Comparison of ENCODE assay signal across 1 cellular context in the genomic region with DNA sequence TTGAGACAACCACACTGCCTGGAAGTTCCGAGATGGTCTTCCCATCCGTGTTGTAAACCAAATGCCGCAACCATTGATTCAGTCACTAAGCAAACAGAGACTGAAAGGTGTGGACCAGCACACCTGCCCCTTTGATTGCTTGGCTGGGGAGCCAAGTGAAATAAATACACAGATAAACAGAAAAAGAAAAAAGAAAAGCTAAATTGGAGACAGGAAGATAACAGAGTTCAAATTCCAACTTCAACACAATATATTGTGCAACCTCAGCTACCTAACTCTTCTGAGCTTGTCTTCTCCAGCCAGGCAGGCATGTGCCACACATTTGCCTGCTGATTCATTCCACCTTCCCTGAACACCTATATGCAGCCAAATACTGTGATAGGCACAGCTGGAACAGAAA.
TF ChIP-seq lines count a peak whose summit lies in the region.

No MANE protein-coding gene starts in this region.

TF ChIP-seq in HepG2, 621 proteins besides CTCF, POLR2A, EP300 and RAD21 (continued from another document and continues in another):
- TF ChIP-seq, protein P1, sequence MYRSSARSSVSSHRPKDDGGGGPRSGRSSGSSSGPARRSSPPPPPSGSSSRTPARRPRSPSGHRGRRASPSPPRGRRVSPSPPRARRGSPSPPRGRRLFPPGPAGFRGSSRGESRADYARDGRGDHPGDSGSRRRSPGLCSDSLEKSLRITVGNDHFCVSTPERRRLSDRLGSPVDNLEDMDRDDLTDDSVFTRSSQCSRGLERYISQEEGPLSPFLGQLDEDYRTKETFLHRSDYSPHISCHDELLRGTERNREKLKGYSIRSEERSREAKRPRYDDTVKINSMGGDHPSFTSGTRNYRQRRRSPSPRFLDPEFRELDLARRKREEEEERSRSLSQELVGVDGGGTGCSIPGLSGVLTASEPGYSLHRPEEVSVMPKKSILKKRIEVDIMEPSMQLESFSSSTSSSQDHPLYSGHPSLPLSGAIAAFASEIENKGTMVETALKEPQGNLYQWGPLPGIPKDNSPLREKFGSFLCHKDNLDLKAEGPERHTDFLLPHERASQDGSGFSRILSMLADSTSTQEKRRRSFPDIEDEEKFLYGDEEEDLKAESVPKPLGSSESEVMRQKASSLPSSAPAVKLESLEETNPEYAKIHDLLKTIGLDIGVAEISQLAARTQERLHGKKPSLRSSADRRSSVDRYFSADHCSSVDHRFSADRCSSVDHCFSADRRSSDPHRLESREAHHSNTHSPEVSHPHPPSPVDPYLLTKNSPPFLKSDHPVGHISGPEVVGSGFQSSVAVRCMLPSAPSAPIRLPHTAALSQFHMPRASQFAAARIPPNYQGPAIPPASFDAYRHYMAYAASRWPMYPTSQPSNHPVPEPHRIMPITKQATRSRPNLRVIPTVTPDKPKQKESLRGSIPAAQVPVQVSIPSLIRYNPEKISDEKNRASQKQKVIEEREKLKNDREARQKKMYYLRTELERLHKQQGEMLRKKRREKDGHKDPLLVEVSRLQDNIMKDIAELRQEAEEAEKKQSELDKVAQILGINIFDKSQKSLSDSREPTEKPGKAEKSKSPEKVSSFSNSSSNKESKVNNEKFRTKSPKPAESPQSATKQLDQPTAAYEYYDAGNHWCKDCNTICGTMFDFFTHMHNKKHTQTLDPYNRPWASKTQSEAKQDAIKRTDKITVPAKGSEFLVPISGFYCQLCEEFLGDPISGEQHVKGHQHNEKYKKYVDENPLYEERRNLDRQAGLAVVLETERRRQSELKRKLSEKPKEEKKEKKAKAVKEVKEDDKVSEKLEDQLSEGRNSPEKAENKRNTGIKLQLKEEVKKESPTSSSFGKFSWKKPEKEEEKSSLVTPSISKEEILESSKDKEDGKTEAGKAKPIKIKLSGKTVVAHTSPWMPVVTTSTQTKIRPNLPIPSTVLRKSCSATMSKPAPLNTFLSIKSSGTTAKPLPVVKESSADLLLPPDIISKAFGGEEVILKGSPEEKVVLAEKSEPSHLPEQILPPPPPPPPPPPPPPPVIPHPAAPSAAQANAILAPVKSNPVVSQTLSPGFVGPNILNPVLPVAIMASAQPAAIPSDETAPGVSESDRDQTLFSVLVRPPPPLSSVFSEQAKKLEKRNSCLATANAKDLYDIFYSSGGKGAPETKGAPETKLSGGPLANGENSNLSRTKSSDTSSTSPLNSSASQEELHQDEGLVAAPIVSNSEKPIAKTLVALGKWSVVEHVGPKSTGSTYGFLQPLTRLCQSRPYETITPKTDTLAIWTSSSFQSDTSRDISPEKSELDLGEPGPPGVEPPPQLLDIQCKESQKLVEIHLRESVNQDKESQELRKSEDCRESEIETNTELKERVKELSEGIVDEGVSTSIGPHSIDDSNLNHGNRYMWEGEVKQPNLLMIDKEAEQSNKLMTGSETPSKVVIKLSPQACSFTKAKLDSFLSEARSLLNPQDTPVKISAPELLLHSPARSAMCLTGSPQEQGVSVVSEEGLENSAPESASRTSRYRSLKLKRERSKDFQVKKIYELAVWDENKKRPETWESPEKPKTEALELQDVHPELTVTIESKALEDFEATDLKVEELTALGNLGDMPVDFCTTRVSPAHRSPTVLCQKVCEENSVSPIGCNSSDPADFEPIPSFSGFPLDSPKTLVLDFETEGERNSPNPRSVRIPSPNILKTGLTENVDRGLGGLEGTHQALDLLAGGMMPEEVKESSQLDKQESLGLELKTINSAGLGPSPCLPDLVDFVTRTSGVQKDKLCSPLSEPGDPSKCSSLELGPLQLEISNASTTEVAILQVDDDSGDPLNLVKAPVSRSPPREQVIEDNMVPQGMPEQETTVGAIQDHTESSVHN (CRISPR knock-in tag; IDR thresholded peaks at IDR 0.05), result no peak
- TF ChIP-seq XRCC5 (optimal IDR thresholded peaks at IDR 0.05; ENCODE audit: low read length) (peak; percentile 56), ETS1 (CRISPR knock-in tag; IDR thresholded peaks at IDR 0.05) (no peak), ZKSCAN5 (CRISPR knock-in tag; IDR thresholded peaks at IDR 0.05) (no peak), NCOA5 (CRISPR knock-in tag; IDR thresholded peaks at IDR 0.05) (no peak), POGK (CRISPR knock-in tag; conservative IDR thresholded peaks at IDR 0.05) (0 out of 2 replicates have a peak, but pooled peaks have one; percentile 38), DPF2 (CRISPR knock-in tag; IDR thresholded peaks at IDR 0.05; ENCODE audit: borderline replicate concordance, low read depth) (peak; percentile 57; the same call in 1 of the 2 replicates), HOMEZ (CRISPR knock-in tag; IDR thresholded peaks at IDR 0.05; ENCODE audit: low read depth) (0 out of 2 replicates have a peak, but pooled peaks have one; percentile 17), ZNF543 (CRISPR knock-in tag; IDR thresholded peaks at IDR 0.05) (no peak), ZNF510 (CRISPR knock-in tag; IDR thresholded peaks at IDR 0.05; ENCODE audit: low read depth) (no peak), ZNF614 (CRISPR knock-in tag; IDR thresholded peaks at IDR 0.05; ENCODE audit: borderline replicate concordance) (0 out of 2 replicates have a peak, but pooled peaks have one; percentile 29), AKAP8 (CRISPR knock-in tag; IDR thresholded peaks at IDR 0.05) (no peak), KLF12 (CRISPR knock-in tag; IDR thresholded peaks at IDR 0.05; ENCODE audit: borderline replicate concordance) (no peak), ZNF777 (CRISPR knock-in tag; IDR thresholded peaks at IDR 0.05) (no peak), NFIC (IDR thresholded peaks at IDR 0.05; ENCODE audit: low read length) (peak; percentile 41; the same call in 1 of the 2 replicates), MIER2 (CRISPR knock-in tag; IDR thresholded peaks at IDR 0.05) (no peak), THYN1 (CRISPR knock-in tag; IDR thresholded peaks at IDR 0.05; ENCODE audit: borderline replicate concordance, low read depth) (no peak), DNMT3B (CRISPR knock-in tag; conservative IDR thresholded peaks at IDR 0.05) (no peak), ZNF337 (CRISPR knock-in tag; IDR thresholded peaks at IDR 0.05; ENCODE audit: borderline replicate concordance, low read depth) (no peak)
- TF ChIP-seq, protein P2, sequence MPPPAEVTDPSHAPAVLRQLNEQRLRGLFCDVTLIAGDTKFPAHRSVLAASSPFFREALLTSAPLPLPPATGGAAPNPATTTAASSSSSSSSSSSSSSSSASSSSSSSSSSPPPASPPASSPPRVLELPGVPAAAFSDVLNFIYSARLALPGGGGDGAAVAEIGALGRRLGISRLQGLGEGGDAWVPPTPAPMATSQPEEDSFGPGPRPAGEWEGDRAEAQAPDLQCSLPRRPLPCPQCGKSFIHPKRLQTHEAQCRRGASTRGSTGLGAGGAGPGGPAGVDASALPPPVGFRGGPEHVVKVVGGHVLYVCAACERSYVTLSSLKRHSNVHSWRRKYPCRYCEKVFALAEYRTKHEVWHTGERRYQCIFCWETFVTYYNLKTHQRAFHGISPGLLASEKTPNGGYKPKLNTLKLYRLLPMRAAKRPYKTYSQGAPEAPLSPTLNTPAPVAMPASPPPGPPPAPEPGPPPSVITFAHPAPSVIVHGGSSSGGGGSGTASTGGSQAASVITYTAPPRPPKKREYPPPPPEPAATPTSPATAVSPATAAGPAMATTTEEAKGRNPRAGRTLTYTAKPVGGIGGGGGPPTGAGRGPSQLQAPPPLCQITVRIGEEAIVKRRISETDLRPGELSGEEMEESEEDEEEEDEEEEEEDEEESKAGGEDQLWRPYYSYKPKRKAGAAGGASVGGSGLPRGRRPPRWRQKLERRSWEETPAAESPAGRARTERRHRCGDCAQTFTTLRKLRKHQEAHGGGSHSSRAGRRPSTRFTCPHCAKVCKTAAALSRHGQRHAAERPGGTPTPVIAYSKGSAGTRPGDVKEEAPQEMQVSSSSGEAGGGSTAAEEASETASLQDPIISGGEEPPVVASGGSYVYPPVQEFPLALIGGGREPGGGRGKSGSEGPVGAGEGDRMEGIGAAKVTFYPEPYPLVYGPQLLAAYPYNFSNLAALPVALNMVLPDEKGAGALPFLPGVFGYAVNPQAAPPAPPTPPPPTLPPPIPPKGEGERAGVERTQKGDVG (CRISPR knock-in tag; IDR thresholded peaks at IDR 0.05; ENCODE audit: borderline replicate concordance), result no peak
- TF ChIP-seq, protein P3, sequence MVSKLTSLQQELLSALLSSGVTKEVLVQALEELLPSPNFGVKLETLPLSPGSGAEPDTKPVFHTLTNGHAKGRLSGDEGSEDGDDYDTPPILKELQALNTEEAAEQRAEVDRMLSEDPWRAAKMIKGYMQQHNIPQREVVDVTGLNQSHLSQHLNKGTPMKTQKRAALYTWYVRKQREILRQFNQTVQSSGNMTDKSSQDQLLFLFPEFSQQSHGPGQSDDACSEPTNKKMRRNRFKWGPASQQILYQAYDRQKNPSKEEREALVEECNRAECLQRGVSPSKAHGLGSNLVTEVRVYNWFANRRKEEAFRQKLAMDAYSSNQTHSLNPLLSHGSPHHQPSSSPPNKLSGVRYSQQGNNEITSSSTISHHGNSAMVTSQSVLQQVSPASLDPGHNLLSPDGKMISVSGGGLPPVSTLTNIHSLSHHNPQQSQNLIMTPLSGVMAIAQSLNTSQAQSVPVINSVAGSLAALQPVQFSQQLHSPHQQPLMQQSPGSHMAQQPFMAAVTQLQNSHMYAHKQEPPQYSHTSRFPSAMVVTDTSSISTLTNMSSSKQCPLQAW (CRISPR knock-in tag; IDR thresholded peaks at IDR 0.05), result peak; percentile 43; the same call in 1 of the 2 replicates
- TF ChIP-seq, protein P4, sequence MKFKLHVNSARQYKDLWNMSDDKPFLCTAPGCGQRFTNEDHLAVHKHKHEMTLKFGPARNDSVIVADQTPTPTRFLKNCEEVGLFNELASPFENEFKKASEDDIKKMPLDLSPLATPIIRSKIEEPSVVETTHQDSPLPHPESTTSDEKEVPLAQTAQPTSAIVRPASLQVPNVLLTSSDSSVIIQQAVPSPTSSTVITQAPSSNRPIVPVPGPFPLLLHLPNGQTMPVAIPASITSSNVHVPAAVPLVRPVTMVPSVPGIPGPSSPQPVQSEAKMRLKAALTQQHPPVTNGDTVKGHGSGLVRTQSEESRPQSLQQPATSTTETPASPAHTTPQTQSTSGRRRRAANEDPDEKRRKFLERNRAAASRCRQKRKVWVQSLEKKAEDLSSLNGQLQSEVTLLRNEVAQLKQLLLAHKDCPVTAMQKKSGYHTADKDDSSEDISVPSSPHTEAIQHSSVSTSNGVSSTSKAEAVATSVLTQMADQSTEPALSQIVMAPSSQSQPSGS (CRISPR knock-in tag; IDR thresholded peaks at IDR 0.05), result peak; percentile 22; the same call in 1 of the 2 replicates
- TF ChIP-seq, protein P5, sequence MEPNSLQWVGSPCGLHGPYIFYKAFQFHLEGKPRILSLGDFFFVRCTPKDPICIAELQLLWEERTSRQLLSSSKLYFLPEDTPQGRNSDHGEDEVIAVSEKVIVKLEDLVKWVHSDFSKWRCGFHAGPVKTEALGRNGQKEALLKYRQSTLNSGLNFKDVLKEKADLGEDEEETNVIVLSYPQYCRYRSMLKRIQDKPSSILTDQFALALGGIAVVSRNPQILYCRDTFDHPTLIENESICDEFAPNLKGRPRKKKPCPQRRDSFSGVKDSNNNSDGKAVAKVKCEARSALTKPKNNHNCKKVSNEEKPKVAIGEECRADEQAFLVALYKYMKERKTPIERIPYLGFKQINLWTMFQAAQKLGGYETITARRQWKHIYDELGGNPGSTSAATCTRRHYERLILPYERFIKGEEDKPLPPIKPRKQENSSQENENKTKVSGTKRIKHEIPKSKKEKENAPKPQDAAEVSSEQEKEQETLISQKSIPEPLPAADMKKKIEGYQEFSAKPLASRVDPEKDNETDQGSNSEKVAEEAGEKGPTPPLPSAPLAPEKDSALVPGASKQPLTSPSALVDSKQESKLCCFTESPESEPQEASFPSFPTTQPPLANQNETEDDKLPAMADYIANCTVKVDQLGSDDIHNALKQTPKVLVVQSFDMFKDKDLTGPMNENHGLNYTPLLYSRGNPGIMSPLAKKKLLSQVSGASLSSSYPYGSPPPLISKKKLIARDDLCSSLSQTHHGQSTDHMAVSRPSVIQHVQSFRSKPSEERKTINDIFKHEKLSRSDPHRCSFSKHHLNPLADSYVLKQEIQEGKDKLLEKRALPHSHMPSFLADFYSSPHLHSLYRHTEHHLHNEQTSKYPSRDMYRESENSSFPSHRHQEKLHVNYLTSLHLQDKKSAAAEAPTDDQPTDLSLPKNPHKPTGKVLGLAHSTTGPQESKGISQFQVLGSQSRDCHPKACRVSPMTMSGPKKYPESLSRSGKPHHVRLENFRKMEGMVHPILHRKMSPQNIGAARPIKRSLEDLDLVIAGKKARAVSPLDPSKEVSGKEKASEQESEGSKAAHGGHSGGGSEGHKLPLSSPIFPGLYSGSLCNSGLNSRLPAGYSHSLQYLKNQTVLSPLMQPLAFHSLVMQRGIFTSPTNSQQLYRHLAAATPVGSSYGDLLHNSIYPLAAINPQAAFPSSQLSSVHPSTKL (CRISPR knock-in tag; IDR thresholded peaks at IDR 0.05), result peak; percentile 85
- TF ChIP-seq, protein P6, sequence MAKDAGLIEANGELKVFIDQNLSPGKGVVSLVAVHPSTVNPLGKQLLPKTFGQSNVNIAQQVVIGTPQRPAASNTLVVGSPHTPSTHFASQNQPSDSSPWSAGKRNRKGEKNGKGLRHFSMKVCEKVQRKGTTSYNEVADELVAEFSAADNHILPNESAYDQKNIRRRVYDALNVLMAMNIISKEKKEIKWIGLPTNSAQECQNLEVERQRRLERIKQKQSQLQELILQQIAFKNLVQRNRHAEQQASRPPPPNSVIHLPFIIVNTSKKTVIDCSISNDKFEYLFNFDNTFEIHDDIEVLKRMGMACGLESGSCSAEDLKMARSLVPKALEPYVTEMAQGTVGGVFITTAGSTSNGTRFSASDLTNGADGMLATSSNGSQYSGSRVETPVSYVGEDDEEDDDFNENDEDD (CRISPR knock-in tag; IDR thresholded peaks at IDR 0.05; ENCODE audit: borderline replicate concordance), result no peak
